ENCODE assay signal across 1 cellular context in the genomic region with DNA sequence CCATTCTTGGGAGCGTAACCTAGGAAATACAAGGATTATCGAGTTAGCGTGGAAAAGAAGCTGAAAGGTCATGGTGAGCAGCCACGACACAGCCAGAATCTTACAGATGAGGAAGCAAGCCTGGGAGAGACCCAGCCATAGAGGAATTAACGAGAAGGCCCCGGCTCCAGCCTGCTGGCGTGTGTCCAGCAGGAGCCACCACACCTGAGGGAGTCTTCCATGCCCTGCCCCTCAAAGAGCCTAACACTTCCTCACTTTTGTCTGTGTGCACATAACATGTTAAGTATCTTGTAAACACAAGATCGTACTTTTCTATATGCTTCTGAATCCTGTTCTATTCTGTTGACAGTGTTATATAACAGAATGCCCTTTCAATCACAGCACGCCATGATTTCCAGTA.
TF ChIP-seq lines count a peak whose summit lies in the region.

No MANE protein-coding gene starts in this region.

TF ChIP-seq in GM23338, 12 proteins besides CTCF, POLR2A, EP300 and RAD21 (continued from another document):
- no peak for TF ChIP-seq ZNF331 (CRISPR knock-in tag; IDR thresholded peaks at IDR 0.05; ENCODE audit: low read depth)
